In genomic region chr3:49734752-49735151, GRCh38 we compare ENCODE assay signal across 26 cellular contexts. TPM values are rescaled to one million over a fixed set of nuclear protein-coding genes. Genes with fewer than 3 reads are reported as not detected.
DNase-seq lines count a peak whose midpoint lies in the region; ATAC-seq, FAIRE-seq and TF ChIP-seq lines count a peak whose summit lies in the region.
"Had no signal": no experiment of that assay in that cellular context is flagged by ENCODE, and none has a peak within 500 bp of the region (broad histone marks: within the 10 kb centered on the region; RNA-seq: fewer than 3 reads in every experiment).

No MANE protein-coding gene starts in this region.

- TF ChIP-seq POLR2A in HepG2 (IDR thresholded peaks at IDR 0.05; ENCODE audit: insufficient read depth in 1 of 2, low read depth in 2 of 2, low read length in 2 of 2) = no peak
- TF ChIP-seq POLR2A in right lobe of liver (IDR thresholded peaks at IDR 0.05) = no peak

- H3K27ac ChIP-seq in HepG2 (ENCODE audit: extremely low read length, insufficient read depth, low read length) (no peak overlapping the region), right lobe of liver (no peak overlapping the region), trophoblast cell (ENCODE audit: low read depth, low read length) (no peak overlapping the region)
- H3K27ac ChIP-seq: 22Rv1, BLaER1, C4-2B, GM23248 had no signal

- H2AK5ac ChIP-seq in trophoblast cell (ENCODE audit: low read length) = no peak overlapping the region

- no peak overlapping the region for H4K8ac ChIP-seq in trophoblast cell (ENCODE audit: low read depth, low read length)

- H3K4me2 ChIP-seq in HepG2 (ENCODE audit: low read depth, low read length) (no peak overlapping the region), trophoblast cell (ENCODE audit: low read length) (no peak overlapping the region)
- H3K4me2 ChIP-seq: BLaER1 had no signal

- no peak overlapping the region for H3K4ac ChIP-seq in trophoblast cell (ENCODE audit: low read depth, low read length)

- POLR2A ChIA-PET in HepG2 (lab: Yijun Ruan, JAX) = interaction anchor here (1.1 kb wide), 1 partner anchor 52 kb away, joined by 3 read pairs; the partner anchor contains the start of gene IP6K1

- FAIRE-seq in HepG2 (lab: Jason Lieb, UNC) = no peak
- FAIRE-seq: A204.1, G401.6, GM12878, GM19239, H1 had no signal

- no peak for TF ChIP-seq RAD21 in HepG2 (CRISPR knock-in tag; IDR thresholded peaks at IDR 0.05)

- intact Hi-C loops in HepG2 (cut with micrococcal nuclease; ENCODE audit: unreplicated experiment) = loop anchor here (5.0 kb wide), 1 partner anchor 53 kb away; the partner anchor contains the start of gene IP6K1
- intact Hi-C loops in right lobe of liver (cut with DNase I) = no loop called here
- intact Hi-C loops in mucosa of descending colon (cut with DNase I, micrococcal nuclease) = no loop called here

- WGBS in HepG2 (ENCODE audit: low lambda C conversion rate) = 94% methylated on average over 3 of the region's 6 CpGs
- WGBS in right lobe of liver (ENCODE audit: insufficient coverage, low coverage, low lambda C conversion rate, missing lambda C conversion rate) = 93% methylated on average over 6 of the region's 6 CpGs
- WGBS in trophoblast cell (ENCODE audit: extremely low coverage, insufficient coverage, insufficient read length) = no CpG with 5 or more reads among the region's 6 CpGs

- peak; percentile 46; the same call in 2 of the 3 replicates for ATAC-seq in HepG2
- ATAC-seq in right lobe of liver = no peak
- peak; percentile 74 for ATAC-seq in mucosa of descending colon
- ATAC-seq in stimulated activated effector memory CD8-positive, alpha-beta T cell treated with anti-CD3 and anti-CD28 coated beads, Interleukin-12 subunit alpha, Interleukin-12 subunit beta, amount 100 ng/mL, for 72 hours = no peak
- ATAC-seq: CD8-positive, alpha-beta T cell; GM12878 had no signal

- no peak overlapping the region for H3K18ac ChIP-seq in trophoblast cell (ENCODE audit: low read length)

- no peak for TF ChIP-seq EP300 in HepG2 (IDR thresholded peaks at IDR 0.05; ENCODE audit: low read depth in 2 of 2, low read length in 2 of 2)
- TF ChIP-seq EP300 in HepG2 (CRISPR knock-in tag; IDR thresholded peaks at IDR 0.05; ENCODE audit: borderline replicate concordance) = no peak

- CTCF ChIA-PET in HepG2 (lab: Yijun Ruan, JAX; ENCODE audit: low intra/inter-chr PET ratio, low total read pairs) = no interaction called here

- H3K79me2 ChIP-seq in HepG2 (ENCODE audit: insufficient read depth, low read length) (no peaks in the 10 kb centered on the region), trophoblast cell (ENCODE audit: control insufficient read depth, insufficient read depth, low read length, poor library complexity) (no peaks in the 10 kb centered on the region)

- no peak overlapping the region for H3K23ac ChIP-seq in trophoblast cell (ENCODE audit: low read length)

- H4K12ac ChIP-seq in trophoblast cell (ENCODE audit: low read depth, low read length) = no peak overlapping the region

- no peaks in the 10 kb centered on the region for H3K9me3 Mint-ChIP-seq in stimulated activated effector memory CD8-positive, alpha-beta T cell treated with anti-CD3 and anti-CD28 coated beads, Interleukin-12 subunit alpha, Interleukin-12 subunit beta, amount 100 ng/mL, for 72 hours
- H3K9me3 Mint-ChIP-seq: CD4-positive, CD25-positive, alpha-beta regulatory T cell; CD8-positive, alpha-beta T cell had no signal

- H3K36me3 Mint-ChIP-seq in stimulated activated effector memory CD8-positive, alpha-beta T cell treated with anti-CD3 and anti-CD28 coated beads, Interleukin-12 subunit alpha, Interleukin-12 subunit beta, amount 100 ng/mL, for 72 hours = peaks cover 99% of the 10 kb centered on the region

- peak overlapping the region; percentile 6 for H3K27ac Mint-ChIP-seq in stimulated activated effector memory CD8-positive, alpha-beta T cell treated with anti-CD3 and anti-CD28 coated beads, Interleukin-12 subunit alpha, Interleukin-12 subunit beta, amount 100 ng/mL, for 72 hours
- H3K27ac Mint-ChIP-seq: B cell; CD4-positive, CD25-positive, alpha-beta regulatory T cell; CD8-positive, alpha-beta T cell had no signal

- TF ChIP-seq CTCF in HepG2 (CRISPR knock-in tag; IDR thresholded peaks at IDR 0.05) (no peak), right lobe of liver (IDR thresholded peaks at IDR 0.05) (no peak), mucosa of descending colon (IDR thresholded peaks at IDR 0.05) (no peak)

- no peak overlapping the region for H2BK12ac ChIP-seq in trophoblast cell (ENCODE audit: low read length)

- H3K4me3 ChIP-seq in HepG2 (replicated peaks in 1 of 3; ENCODE audit: insufficient read depth in 1 of 3, low read depth in 2 of 3, low read length in 3 of 3) = no peak overlapping the region
- no peak overlapping the region for H3K4me3 ChIP-seq in right lobe of liver
- H3K4me3 ChIP-seq in mucosa of descending colon = no peak overlapping the region
- H3K4me3 ChIP-seq in trophoblast cell (ENCODE audit: low read depth, low read length) = no peak overlapping the region
- H3K4me3 ChIP-seq: BLaER1, GM12878, GM23248 had no signal

- in situ Hi-C loops in HepG2 (cut with HindIII; ENCODE audit: extremely low pct_ligation_motif_present, low pct_unique_long_range_greater_than_20kb) = no loop called here

- H2BK5ac ChIP-seq in trophoblast cell (ENCODE audit: low read depth, low read length, poor library complexity) = no peak overlapping the region

- peaks cover 25 to 72% of the 10 kb centered on the region in 2 experiments for H3K36me3 ChIP-seq in HepG2 (replicated peaks in 1 of 2; ENCODE audit: control insufficient read depth in 1 of 2, insufficient read depth in 2 of 2, low read length in 2 of 2)
- H3K36me3 ChIP-seq in right lobe of liver = peaks cover 0 to 33% (median 9%) of the 10 kb centered on the region in 4 donors
- peaks cover 11% of the 10 kb centered on the region for H3K36me3 ChIP-seq in mucosa of descending colon (ENCODE audit: low read depth)
- H3K36me3 ChIP-seq in trophoblast cell (ENCODE audit: control insufficient read depth in 1 of 2, insufficient read depth in 2 of 2, low read length in 2 of 2) = peaks cover 30 to 47% of the 10 kb centered on the region in 2 experiments

- no peaks in the 10 kb centered on the region for H3K79me1 ChIP-seq in trophoblast cell (ENCODE audit: low read length)

- H2AFZ ChIP-seq in HepG2 (ENCODE audit: low read length) (no peak overlapping the region), trophoblast cell (ENCODE audit: insufficient read depth, low read length, poor library complexity) (no peak overlapping the region)
- H2AFZ ChIP-seq: GM23248 had no signal

- H2BK120ac ChIP-seq in trophoblast cell (ENCODE audit: insufficient read depth, low read length, poor library complexity) = no peak overlapping the region

- no peak overlapping the region for H3K14ac ChIP-seq in trophoblast cell (ENCODE audit: low read length)

- peaks cover 20% of the 10 kb centered on the region for H3K4me1 ChIP-seq in HepG2 (ENCODE audit: insufficient read depth, low read length)
- H3K4me1 ChIP-seq in right lobe of liver = peaks cover 0 to 8% (median 0%) of the 10 kb centered on the region in 4 donors
- no peaks in the 10 kb centered on the region for H3K4me1 ChIP-seq in mucosa of descending colon (ENCODE audit: low read depth)
- H3K4me1 ChIP-seq in trophoblast cell (ENCODE audit: control insufficient read depth in 1 of 2, insufficient read depth in 2 of 2, low read length in 2 of 2) = no peaks in the 10 kb centered on the region
- H3K4me1 ChIP-seq: BLaER1, Caco-2 had no signal

- H4K91ac ChIP-seq in trophoblast cell (ENCODE audit: low read depth, low read length) = no peak overlapping the region

- peaks cover 6% of the 10 kb centered on the region for H3K4me1 Mint-ChIP-seq in stimulated activated effector memory CD8-positive, alpha-beta T cell treated with anti-CD3 and anti-CD28 coated beads, Interleukin-12 subunit alpha, Interleukin-12 subunit beta, amount 100 ng/mL, for 72 hours
- H3K4me1 Mint-ChIP-seq: B cell had no signal

- H3K9ac ChIP-seq in HepG2 (ENCODE audit: insufficient read depth, low read depth, low read length) = no peak overlapping the region
- H3K9ac ChIP-seq in trophoblast cell (ENCODE audit: low read length) = no peak overlapping the region
- H3K9ac ChIP-seq: BLaER1, GM23248 had no signal

- no peak overlapping the region for H3K4me3 Mint-ChIP-seq in stimulated activated effector memory CD8-positive, alpha-beta T cell treated with anti-CD3 and anti-CD28 coated beads, Interleukin-12 subunit alpha, Interleukin-12 subunit beta, amount 100 ng/mL, for 72 hours
- H3K4me3 Mint-ChIP-seq: B cell; CD4-positive, CD25-positive, alpha-beta regulatory T cell; CD8-positive, alpha-beta T cell had no signal

- H3K27me3 ChIP-seq in HepG2 (ENCODE audit: control insufficient read depth in 1 of 2, insufficient read depth in 2 of 2, low read length in 2 of 2) (no peaks in the 10 kb centered on the region), right lobe of liver (no peaks in the 10 kb centered on the region), trophoblast cell (ENCODE audit: insufficient read depth, low read length) (no peaks in the 10 kb centered on the region)
- H3K27me3 ChIP-seq: BLaER1 had no signal

- H4K20me1 ChIP-seq in HepG2 (ENCODE audit: insufficient read depth, low read length) = no peaks in the 10 kb centered on the region

- DNase-seq in HepG2 (ENCODE audit: low spot score) = no peak
- no peak for DNase-seq in right lobe of liver
- DNase-seq in mucosa of descending colon = no peak
- DNase-seq in stimulated activated effector memory CD8-positive, alpha-beta T cell treated with anti-CD3 and anti-CD28 coated beads, Interleukin-12 subunit alpha, Interleukin-12 subunit beta, amount 100 ng/mL, for 72 hours (ENCODE audit: low spot score in 2 of 2) = no peak
- DNase-seq in trophoblast cell = no peak
- DNase-seq in NAMALWA (ENCODE audit: low spot score) = no peak
- DNase-seq in NCI-H1417 (lab: John Stamatoyannopoulos, UW) = no peak
- DNase-seq in effector CD4-positive, alpha-beta T cell = no peak
- DNase-seq: Caco-2; CD4-positive, CD25-positive, alpha-beta regulatory T cell; CD8-positive, alpha-beta T cell; DMS153; DND-41; GM23248; H7; HCEC 1CT had no signal

- H3K9me3 ChIP-seq in HepG2 (ENCODE audit: low read length) (no peaks in the 10 kb centered on the region), right lobe of liver (no peaks in the 10 kb centered on the region), mucosa of descending colon (no peaks in the 10 kb centered on the region), trophoblast cell (ENCODE audit: insufficient read depth, low read depth, low read length) (no peaks in the 10 kb centered on the region)
- H3K9me3 ChIP-seq: BLaER1, Caco-2 had no signal

- BruUV-seq in HepG2 (replicated peaks; lab: Mats Ljungman, UMichigan) = no TSS peak

RNA-seq across cellular contexts. Expression of gene GMPPB, which starts 11.0 kb away (rescaled TPM):
- total RNA-seq in HepG2 (2016; rRNA removed; fragmentation: Illumina TruSeq; extraction: Trizol) (21.7 and 23.1 TPM in 2 replicates), right lobe of liver (10 to 100 TPM; 12.2 to 34.2 (median 25.6) TPM), mucosa of descending colon (10 to 100 TPM; 36.0 to 60.5 (median 47.4) TPM)
- total RNA-seq in HepG2 (2016; cell fraction: cytosol; rRNA removed; fragmentation: Illumina TruSeq; extraction: Trizol; ENCODE audit: low read depth) = 3.9 and 5.4 TPM in 2 replicates
- total RNA-seq in HepG2 (2016; cell fraction: insoluble cytoplasmic fraction; rRNA removed; fragmentation: Illumina TruSeq; extraction: Trizol) = 21.2 and 23.8 TPM in 2 replicates
- 7.3 and 8.9 TPM in 2 replicates for total RNA-seq in HepG2 (2016; cell fraction: membrane; rRNA removed; fragmentation: Illumina TruSeq; extraction: Trizol)
- total RNA-seq in HepG2 (2016; cell fraction: nucleus; rRNA removed; fragmentation: Illumina TruSeq; extraction: Trizol) = 14.9 and 16.7 TPM in 2 replicates
- polyA plus RNA-seq in HepG2 (2011; rRNA removed) = 6.5 and 9.1 TPM in 2 replicates
- 6.3 and 8.4 TPM in 2 replicates for polyA plus RNA-seq in HepG2 (2011; cell fraction: cytosol; rRNA removed)
- 15.5 and 21.5 TPM in 2 replicates for polyA plus RNA-seq in HepG2 (2011; cell fraction: nucleus; rRNA removed)
- polyA plus RNA-seq in HepG2 (2012) = 4.8 and 5.8 TPM in 2 replicates
- 3.3 and 3.7 TPM in 2 replicates for polyA plus RNA-seq in HepG2 (2016; cell fraction: cytosol; fragmentation: Illumina TruSeq; extraction: Trizol; ENCODE audit: low read depth)
- 17.8 and 18.8 TPM in 2 replicates for polyA plus RNA-seq in HepG2 (2016; cell fraction: insoluble cytoplasmic fraction; fragmentation: Illumina TruSeq; extraction: Trizol; ENCODE audit: low read depth)
- 4.7 and 5.8 TPM in 2 replicates for polyA plus RNA-seq in HepG2 (2016; cell fraction: membrane; fragmentation: Illumina TruSeq; extraction: Trizol; ENCODE audit: low read depth)
- 23.9 and 25.9 TPM in 2 replicates for polyA plus RNA-seq in HepG2 (2016; cell fraction: nucleus; fragmentation: Illumina TruSeq; extraction: Trizol; ENCODE audit: insufficient read depth, low read depth)
- polyA minus RNA-seq in HepG2 (2011; rRNA and poly(A)+ RNA removed; ENCODE audit: low replicate concordance) = 21.4 and 30.7 TPM in 2 replicates
- 4.2 and 5.6 TPM in 2 replicates for polyA minus RNA-seq in HepG2 (2011; cell fraction: cytosol; rRNA and poly(A)+ RNA removed)
- polyA minus RNA-seq in HepG2 (2011; cell fraction: nucleus; rRNA and poly(A)+ RNA removed) = 12.6 and 20.3 TPM in 2 replicates
- polyA plus RNA-seq in trophoblast cell (2013) = 39.9 and 42.9 TPM in 2 replicates

RNA-seq across cellular contexts. Expression of gene AMIGO3, which starts 15.3 kb away (rescaled TPM):
- total RNA-seq in HepG2 (2016; rRNA removed; fragmentation: Illumina TruSeq; extraction: Trizol) (0.35 TPM in 1 of 2 replicates, not detected in the other), right lobe of liver (1 to 10 TPM in 1 of 6 experiments, under 1 TPM in 3, not detected in 2; 0.07 to 2.4 (median 0.64) TPM), mucosa of descending colon (not detected)
- 0.18 and 0.51 TPM in 2 replicates for total RNA-seq in HepG2 (2016; cell fraction: cytosol; rRNA removed; fragmentation: Illumina TruSeq; extraction: Trizol; ENCODE audit: low read depth)
- 0.13 and 0.45 TPM in 2 replicates for total RNA-seq in HepG2 (2016; cell fraction: insoluble cytoplasmic fraction; rRNA removed; fragmentation: Illumina TruSeq; extraction: Trizol)
- 0.19 TPM in 1 of 2 replicates, not detected in the other for total RNA-seq in HepG2 (2016; cell fraction: membrane; rRNA removed; fragmentation: Illumina TruSeq; extraction: Trizol)
- not detected in 2 replicates for total RNA-seq in HepG2 (2016; cell fraction: nucleus; rRNA removed; fragmentation: Illumina TruSeq; extraction: Trizol)
- polyA plus RNA-seq in HepG2 (2011; rRNA removed) = 0.21 TPM in 1 of 2 replicates, not detected in the other
- 0.03 and 0.07 TPM in 2 replicates for polyA plus RNA-seq in HepG2 (2011; cell fraction: cytosol; rRNA removed)
- 3.1 and 7.8 TPM in 2 replicates for polyA plus RNA-seq in HepG2 (2011; cell fraction: nucleus; rRNA removed)
- 0.36 TPM in 1 of 2 replicates, not detected in the other for polyA plus RNA-seq in HepG2 (2012)
- 0.40 and 0.44 TPM in 2 replicates for polyA plus RNA-seq in HepG2 (2016; cell fraction: cytosol; fragmentation: Illumina TruSeq; extraction: Trizol; ENCODE audit: low read depth)
- 0.73 and 0.79 TPM in 2 replicates for polyA plus RNA-seq in HepG2 (2016; cell fraction: insoluble cytoplasmic fraction; fragmentation: Illumina TruSeq; extraction: Trizol; ENCODE audit: low read depth)
- 0.40 and 0.43 TPM in 2 replicates for polyA plus RNA-seq in HepG2 (2016; cell fraction: membrane; fragmentation: Illumina TruSeq; extraction: Trizol; ENCODE audit: low read depth)
- polyA plus RNA-seq in HepG2 (2016; cell fraction: nucleus; fragmentation: Illumina TruSeq; extraction: Trizol; ENCODE audit: insufficient read depth, low read depth) = 0.53 and 1.7 TPM in 2 replicates
- polyA minus RNA-seq in HepG2 (2011; rRNA and poly(A)+ RNA removed; ENCODE audit: low replicate concordance) = 1.8 and 3.5 TPM in 2 replicates
- 0.26 and 0.30 TPM in 2 replicates for polyA minus RNA-seq in HepG2 (2011; cell fraction: cytosol; rRNA and poly(A)+ RNA removed)
- 0.75 and 2.1 TPM in 2 replicates for polyA minus RNA-seq in HepG2 (2011; cell fraction: nucleus; rRNA and poly(A)+ RNA removed)
- 4.6 and 4.9 TPM in 2 replicates for polyA plus RNA-seq in trophoblast cell (2013)
- total RNA-seq: B cell; Caco-2; CD4-positive, CD25-positive, alpha-beta regulatory T cell; GM23248 had no signal
- polyA plus RNA-seq: AG04450 had no signal

RNA-seq across cellular contexts. Expression of gene RNF123, which starts 45.4 kb away (rescaled TPM):
- total RNA-seq in HepG2 (2016; rRNA removed; fragmentation: Illumina TruSeq; extraction: Trizol) (16.1 and 29.9 TPM in 2 replicates), right lobe of liver (10 to 100 TPM; 32.4 to 48.3 (median 39.9) TPM), mucosa of descending colon (10 to 100 TPM; 45.5 to 58.1 (median 51.0) TPM)
- 7.6 and 8.9 TPM in 2 replicates for total RNA-seq in HepG2 (2016; cell fraction: cytosol; rRNA removed; fragmentation: Illumina TruSeq; extraction: Trizol; ENCODE audit: low read depth)
- total RNA-seq in HepG2 (2016; cell fraction: insoluble cytoplasmic fraction; rRNA removed; fragmentation: Illumina TruSeq; extraction: Trizol) = 12.8 and 27.1 TPM in 2 replicates
- total RNA-seq in HepG2 (2016; cell fraction: membrane; rRNA removed; fragmentation: Illumina TruSeq; extraction: Trizol) = 10.8 and 12.7 TPM in 2 replicates
- total RNA-seq in HepG2 (2016; cell fraction: nucleus; rRNA removed; fragmentation: Illumina TruSeq; extraction: Trizol) = 28.7 and 34.7 TPM in 2 replicates
- 82.2 and 91.9 TPM in 2 replicates for polyA plus RNA-seq in HepG2 (2011; rRNA removed)
- 37.9 and 55.2 TPM in 2 replicates for polyA plus RNA-seq in HepG2 (2011; cell fraction: cytosol; rRNA removed)
- 455 and 594 TPM in 2 replicates for polyA plus RNA-seq in HepG2 (2011; cell fraction: nucleus; rRNA removed)
- polyA plus RNA-seq in HepG2 (2012) = 27.9 and 34.2 TPM in 2 replicates
- 8.1 and 10.5 TPM in 2 replicates for polyA plus RNA-seq in HepG2 (2016; cell fraction: cytosol; fragmentation: Illumina TruSeq; extraction: Trizol; ENCODE audit: low read depth)
- polyA plus RNA-seq in HepG2 (2016; cell fraction: insoluble cytoplasmic fraction; fragmentation: Illumina TruSeq; extraction: Trizol; ENCODE audit: low read depth) = 17.1 and 25.1 TPM in 2 replicates
- polyA plus RNA-seq in HepG2 (2016; cell fraction: membrane; fragmentation: Illumina TruSeq; extraction: Trizol; ENCODE audit: low read depth) = 14.9 and 15.8 TPM in 2 replicates
- polyA plus RNA-seq in HepG2 (2016; cell fraction: nucleus; fragmentation: Illumina TruSeq; extraction: Trizol; ENCODE audit: insufficient read depth, low read depth) = 108 and 116 TPM in 2 replicates
- polyA minus RNA-seq in HepG2 (2011; rRNA and poly(A)+ RNA removed; ENCODE audit: low replicate concordance) = 88.9 and 105 TPM in 2 replicates
- 26.2 and 30.5 TPM in 2 replicates for polyA minus RNA-seq in HepG2 (2011; cell fraction: cytosol; rRNA and poly(A)+ RNA removed)
- polyA minus RNA-seq in HepG2 (2011; cell fraction: nucleus; rRNA and poly(A)+ RNA removed) = 55.9 and 56.4 TPM in 2 replicates
- polyA plus RNA-seq in trophoblast cell (2013) = 23.4 and 24.3 TPM in 2 replicates

RNA-seq across cellular contexts. Expression of gene MST1, which starts 45.5 kb away (rescaled TPM):
- total RNA-seq in HepG2 (2016; rRNA removed; fragmentation: Illumina TruSeq; extraction: Trizol) (26.7 and 189 TPM in 2 replicates), right lobe of liver (100 to 1,000 TPM; 321 to 695 (median 632) TPM), mucosa of descending colon (10 to 100 TPM; 16.8 to 55.9 (median 18.8) TPM)
- 15.3 and 18.3 TPM in 2 replicates for total RNA-seq in HepG2 (2016; cell fraction: cytosol; rRNA removed; fragmentation: Illumina TruSeq; extraction: Trizol; ENCODE audit: low read depth)
- total RNA-seq in HepG2 (2016; cell fraction: insoluble cytoplasmic fraction; rRNA removed; fragmentation: Illumina TruSeq; extraction: Trizol) = 25.3 and 197 TPM in 2 replicates
- 14.6 and 16.5 TPM in 2 replicates for total RNA-seq in HepG2 (2016; cell fraction: membrane; rRNA removed; fragmentation: Illumina TruSeq; extraction: Trizol)
- total RNA-seq in HepG2 (2016; cell fraction: nucleus; rRNA removed; fragmentation: Illumina TruSeq; extraction: Trizol) = 267 and 300 TPM in 2 replicates
- 452 and 686 TPM in 2 replicates for polyA plus RNA-seq in HepG2 (2011; rRNA removed)
- 174 and 178 TPM in 2 replicates for polyA plus RNA-seq in HepG2 (2011; cell fraction: cytosol; rRNA removed)
- 7,383 and 7,818 TPM in 2 replicates for polyA plus RNA-seq in HepG2 (2011; cell fraction: nucleus; rRNA removed)
- 313 and 330 TPM in 2 replicates for polyA plus RNA-seq in HepG2 (2012)
- 6.2 and 6.6 TPM in 2 replicates for polyA plus RNA-seq in HepG2 (2016; cell fraction: cytosol; fragmentation: Illumina TruSeq; extraction: Trizol; ENCODE audit: low read depth)
- 20.9 and 21.3 TPM in 2 replicates for polyA plus RNA-seq in HepG2 (2016; cell fraction: insoluble cytoplasmic fraction; fragmentation: Illumina TruSeq; extraction: Trizol; ENCODE audit: low read depth)
- 9.6 and 10.0 TPM in 2 replicates for polyA plus RNA-seq in HepG2 (2016; cell fraction: membrane; fragmentation: Illumina TruSeq; extraction: Trizol; ENCODE audit: low read depth)
- 695 and 762 TPM in 2 replicates for polyA plus RNA-seq in HepG2 (2016; cell fraction: nucleus; fragmentation: Illumina TruSeq; extraction: Trizol; ENCODE audit: insufficient read depth, low read depth)
- 3.2 and 148 TPM in 2 replicates for polyA minus RNA-seq in HepG2 (2011; rRNA and poly(A)+ RNA removed; ENCODE audit: low replicate concordance)
- 42.2 and 50.5 TPM in 2 replicates for polyA minus RNA-seq in HepG2 (2011; cell fraction: cytosol; rRNA and poly(A)+ RNA removed)
- 323 and 384 TPM in 2 replicates for polyA minus RNA-seq in HepG2 (2011; cell fraction: nucleus; rRNA and poly(A)+ RNA removed)
- polyA plus RNA-seq in trophoblast cell (2013) = 14.1 and 16.4 TPM in 2 replicates

RNA-seq across cellular contexts. Expression of gene IP6K1, which starts 51.6 kb away (rescaled TPM):
- total RNA-seq in HepG2 (2016; rRNA removed; fragmentation: Illumina TruSeq; extraction: Trizol) = 17.7 and 20.0 TPM in 2 replicates
- total RNA-seq in HepG2 (2016; cell fraction: cytosol; rRNA removed; fragmentation: Illumina TruSeq; extraction: Trizol; ENCODE audit: low read depth) = 2.3 and 2.4 TPM in 2 replicates
- total RNA-seq in HepG2 (2016; cell fraction: insoluble cytoplasmic fraction; rRNA removed; fragmentation: Illumina TruSeq; extraction: Trizol) = 18.9 TPM in 2 replicates
- 10.5 and 11.3 TPM in 2 replicates for total RNA-seq in HepG2 (2016; cell fraction: membrane; rRNA removed; fragmentation: Illumina TruSeq; extraction: Trizol)
- 14.7 and 20.3 TPM in 2 replicates for total RNA-seq in HepG2 (2016; cell fraction: nucleus; rRNA removed; fragmentation: Illumina TruSeq; extraction: Trizol)
- polyA plus RNA-seq in HepG2 (2011; rRNA removed) = 29.7 and 38.8 TPM in 2 replicates
- polyA plus RNA-seq in HepG2 (2011; cell fraction: cytosol; rRNA removed) = 15.7 and 20.5 TPM in 2 replicates
- polyA plus RNA-seq in HepG2 (2011; cell fraction: nucleus; rRNA removed) = 37.9 and 43.4 TPM in 2 replicates
- polyA plus RNA-seq in HepG2 (2012) = 17.1 and 20.6 TPM in 2 replicates
- polyA plus RNA-seq in HepG2 (2016; cell fraction: cytosol; fragmentation: Illumina TruSeq; extraction: Trizol; ENCODE audit: low read depth) = 1.5 and 2.0 TPM in 2 replicates
- 13.9 and 19.8 TPM in 2 replicates for polyA plus RNA-seq in HepG2 (2016; cell fraction: insoluble cytoplasmic fraction; fragmentation: Illumina TruSeq; extraction: Trizol; ENCODE audit: low read depth)
- 6.2 and 7.7 TPM in 2 replicates for polyA plus RNA-seq in HepG2 (2016; cell fraction: membrane; fragmentation: Illumina TruSeq; extraction: Trizol; ENCODE audit: low read depth)
- 23.1 and 24.9 TPM in 2 replicates for polyA plus RNA-seq in HepG2 (2016; cell fraction: nucleus; fragmentation: Illumina TruSeq; extraction: Trizol; ENCODE audit: insufficient read depth, low read depth)
- 99.3 and 116 TPM in 2 replicates for polyA minus RNA-seq in HepG2 (2011; rRNA and poly(A)+ RNA removed; ENCODE audit: low replicate concordance)
- polyA minus RNA-seq in HepG2 (2011; cell fraction: cytosol; rRNA and poly(A)+ RNA removed) = 24.3 and 30.4 TPM in 2 replicates
- polyA minus RNA-seq in HepG2 (2011; cell fraction: nucleus; rRNA and poly(A)+ RNA removed) = 29.6 and 33.9 TPM in 2 replicates
- total RNA-seq in right lobe of liver = 10 to 100 TPM; 12.6 to 19.6 (median 16.2) TPM
- 10 to 100 TPM; 33.1 to 52.5 (median 39.5) TPM for total RNA-seq in mucosa of descending colon
- polyA plus RNA-seq in trophoblast cell (2013) = 20.4 and 20.9 TPM in 2 replicates

Comparison
In these comparisons a context has a peak if more than half of its experiments do, and no peak if none do; other contexts are left out.
1. ATAC-seq: peak in HepG2 (single experiment) and mucosa of descending colon (single experiment); none in right lobe of liver (0 of 4) and stimulated activated effector memory CD8-positive, alpha-beta T cell treated with anti-CD3 and anti-CD28 coated beads, Interleukin-12 subunit alpha, Interleukin-12 subunit beta, amount 100 ng/mL, for 72 hours (single experiment).